Comparison of ENCODE assay signal across 23 cellular contexts in the genomic region with DNA sequence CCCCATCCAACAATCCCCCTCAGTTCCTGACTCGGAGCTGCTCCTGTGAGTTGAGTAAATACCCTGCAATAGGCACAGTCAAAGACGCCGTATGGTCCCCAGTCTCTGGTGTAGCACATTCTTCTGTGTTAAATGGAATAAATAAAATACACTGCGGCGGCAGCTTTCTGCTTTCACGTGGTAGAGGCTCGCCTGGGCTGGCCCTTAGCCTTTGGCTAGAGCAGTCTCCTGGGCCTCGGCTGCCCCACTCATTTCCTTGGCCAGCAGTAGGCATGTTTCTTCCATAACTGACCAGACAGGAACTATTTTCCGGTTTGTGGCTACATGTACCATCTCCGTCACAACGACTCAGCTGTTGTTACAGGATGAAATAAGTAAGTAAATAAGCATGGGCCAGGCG.
"Had no signal": no experiment of that assay in that cellular context is flagged by ENCODE, and none has a peak within 500 bp of the region (broad histone marks: within the 10 kb centered on the region; RNA-seq: fewer than 3 reads in every experiment).

No MANE protein-coding gene starts in this region.

- DNase-seq: activated CD4-positive, alpha-beta memory T cell treated with anti-CD3 and anti-CD28 coated beads for 36 hours; activated CD4-positive, alpha-beta T cell treated with anti-CD3 and anti-CD28 coated beads, Interleukin-2, amount 10 ng/mL, durations not matched to agents 24 days and 14 days; activated naive CD8-positive, alpha-beta T cell treated with anti-CD3 and anti-CD28 coated beads, Interleukin-2, amount 50 U/mL, for 24 hours; activated T-cell treated with anti-CD3 and anti-CD28 coated beads for 4 hours; effector CD8-positive, alpha-beta T cell; erythroblast; gastrocnemius medialis; glutamatergic neuron; naive B cell; occipital lobe; stimulated activated naive CD4-positive, alpha-beta T cell treated with Interleukin-2 at 50 U/mL for 16 hours; T-helper 17 cell; T1000; trophoblast cell; uterus; WERI-Rb-1 had no signal

- H3K36me3 ChIP-seq: breast epithelium, uterus, WERI-Rb-1 had no signal

- H3K4me3 Mint-ChIP-seq: activated CD4-positive, alpha-beta memory T cell treated with anti-CD3 and anti-CD28 coated beads for 36 hours; activated CD4-positive, alpha-beta T cell treated with anti-CD3 and anti-CD28 coated beads, Interleukin-2, amount 10 ng/mL, durations not matched to agents 24 days and 14 days; activated naive CD4-positive, alpha-beta T cell treated with anti-CD3 and anti-CD28 coated beads, Interleukin-2, amount 50 U/mL, for 24 hours; activated naive CD8-positive, alpha-beta T cell treated with anti-CD3 and anti-CD28 coated beads, Interleukin-2, amount 50 U/mL, for 24 hours; central memory CD8-positive, alpha-beta T cell; mesothelial cell of epicardium; T-helper 17 cell had no signal

- H3K27me3 Mint-ChIP-seq: activated CD4-positive, alpha-beta memory T cell treated with anti-CD3 and anti-CD28 coated beads for 36 hours; activated naive CD4-positive, alpha-beta T cell treated with anti-CD3 and anti-CD28 coated beads, Interleukin-2, amount 50 U/mL, for 24 hours; activated naive CD8-positive, alpha-beta T cell treated with anti-CD3 and anti-CD28 coated beads, Interleukin-2, amount 50 U/mL, for 24 hours; central memory CD8-positive, alpha-beta T cell; naive B cell; T-helper 17 cell had no signal

- H3K27me3 ChIP-seq: breast epithelium, gastrocnemius medialis, uterus had no signal

- H3K27ac Mint-ChIP-seq: activated CD4-positive, alpha-beta memory T cell treated with anti-CD3 and anti-CD28 coated beads for 36 hours; activated CD4-positive, alpha-beta T cell treated with anti-CD3 and anti-CD28 coated beads, Interleukin-2, amount 10 ng/mL, durations not matched to agents 24 days and 14 days; activated naive CD4-positive, alpha-beta T cell treated with anti-CD3 and anti-CD28 coated beads, Interleukin-2, amount 50 U/mL, for 24 hours; activated naive CD8-positive, alpha-beta T cell treated with anti-CD3 and anti-CD28 coated beads, Interleukin-2, amount 50 U/mL, for 24 hours; mesothelial cell of epicardium had no signal

- H3K9me3 Mint-ChIP-seq: activated CD4-positive, alpha-beta memory T cell treated with anti-CD3 and anti-CD28 coated beads for 36 hours; activated CD4-positive, alpha-beta T cell treated with anti-CD3 and anti-CD28 coated beads, Interleukin-2, amount 10 ng/mL, durations not matched to agents 24 days and 14 days; activated naive CD4-positive, alpha-beta T cell treated with anti-CD3 and anti-CD28 coated beads, Interleukin-2, amount 50 U/mL, for 24 hours; activated naive CD8-positive, alpha-beta T cell treated with anti-CD3 and anti-CD28 coated beads, Interleukin-2, amount 50 U/mL, for 24 hours; central memory CD8-positive, alpha-beta T cell; mesothelial cell of epicardium; naive B cell had no signal

- H3K9me3 ChIP-seq: breast epithelium, gastrocnemius medialis, thoracic aorta, uterus had no signal

- H3K4me3 ChIP-seq: breast epithelium, gastrocnemius medialis, thoracic aorta, uterus had no signal

- ATAC-seq: activated CD4-positive, CD25-positive, alpha-beta regulatory T cell treated with anti-CD3 and anti-CD28 coated beads, Interleukin-2, amount 50 U/mL, for 24 hours; activated naive CD8-positive, alpha-beta T cell treated with anti-CD3 and anti-CD28 coated beads, Interleukin-2, amount 50 U/mL, for 24 hours; gastrocnemius medialis; right cardiac atrium; T-helper 17 cell had no signal

- H3K4me1 Mint-ChIP-seq: central memory CD8-positive, alpha-beta T cell had no signal

- H3K4me1 ChIP-seq: breast epithelium, uterus had no signal

- H3K27ac ChIP-seq: breast epithelium, WERI-Rb-1 had no signal
